ENCODE assay signal across 18 cellular contexts in the genomic region with DNA sequence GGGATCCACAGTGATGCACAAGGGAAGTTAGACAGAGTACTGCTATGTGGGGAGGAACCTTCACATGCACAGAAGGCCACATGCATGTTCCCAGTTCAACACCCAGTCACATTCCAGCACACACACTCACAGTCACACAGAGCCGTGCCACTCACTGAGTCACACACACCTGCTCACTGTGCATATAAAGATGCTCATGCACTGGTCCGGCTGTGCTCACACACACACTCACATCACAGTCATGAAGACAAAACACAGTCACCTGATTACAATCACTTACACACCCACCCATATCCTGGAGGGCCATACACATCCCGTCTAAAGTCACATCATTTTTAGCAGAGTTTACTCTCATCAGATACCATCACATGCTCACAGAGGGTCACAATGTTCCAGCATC. TPM values are rescaled to one million over a fixed set of nuclear protein-coding genes. Genes with fewer than 3 reads are reported as not detected.
"Had no signal": no experiment of that assay in that cellular context is flagged by ENCODE, and none has a peak within 500 bp of the region (broad histone marks: within the 10 kb centered on the region; RNA-seq: fewer than 3 reads in every experiment).

No MANE protein-coding gene starts in this region.

- H3K4me3 Mint-ChIP-seq: activated T-cell treated with anti-CD3 and anti-CD28 coated beads, Interleukin-2, amount 50 U/mL, for 24 hours; brain; dendritic cell treated with granulocyte-macrophage colony-stimulating factor and Interleukin-4, amounts not matched to agents 40 ng/mL and 50 ng/mL, for 4 days; effector memory CD8-positive, alpha-beta T cell; neural crest cell; stimulated activated memory B cell treated with anti-CD40 and anti-IgM and Interleukin-4, amounts not matched to agents 10 μg/mL and 1 μg/mL and 100 μg/mL, for 72 hours had no signal

- H3K27ac ChIP-seq: epithelial cell of prostate, left lung, pancreas, transverse colon had no signal

- FAIRE-seq: keratinocyte, pancreas had no signal

- H3K27ac Mint-ChIP-seq: activated T-cell treated with anti-CD3 and anti-CD28 coated beads, Interleukin-2, amount 50 U/mL, for 24 hours; brain; dendritic cell treated with granulocyte-macrophage colony-stimulating factor and Interleukin-4, amounts not matched to agents 40 ng/mL and 50 ng/mL, for 4 days; effector memory CD8-positive, alpha-beta T cell; stimulated activated memory B cell treated with anti-CD40 and anti-IgM and Interleukin-4, amounts not matched to agents 10 μg/mL and 1 μg/mL and 100 μg/mL, for 72 hours had no signal

- H3K4me1 Mint-ChIP-seq: brain; stimulated activated memory B cell treated with anti-CD40 and anti-IgM and Interleukin-4, amounts not matched to agents 10 μg/mL and 1 μg/mL and 100 μg/mL, for 72 hours had no signal

- H3K27me3 ChIP-seq: left lung, pancreas had no signal

- H3K9me3 Mint-ChIP-seq: activated T-cell treated with anti-CD3 and anti-CD28 coated beads, Interleukin-2, amount 50 U/mL, for 24 hours; dendritic cell treated with granulocyte-macrophage colony-stimulating factor and Interleukin-4, amounts not matched to agents 40 ng/mL and 50 ng/mL, for 4 days; effector memory CD8-positive, alpha-beta T cell; stimulated activated memory B cell treated with anti-CD40 and anti-IgM and Interleukin-4, amounts not matched to agents 10 μg/mL and 1 μg/mL and 100 μg/mL, for 72 hours had no signal

- H3K36me3 Mint-ChIP-seq: brain; stimulated activated memory B cell treated with anti-CD40 and anti-IgM and Interleukin-4, amounts not matched to agents 10 μg/mL and 1 μg/mL and 100 μg/mL, for 72 hours had no signal

- H3K9me3 ChIP-seq: left lung, pancreas, transverse colon had no signal

- H3K36me3 ChIP-seq: left lung, pancreas, transverse colon had no signal

- ATAC-seq: activated CD4-positive, CD25-positive, alpha-beta regulatory T cell treated with anti-CD3 and anti-CD28 coated beads, Interleukin-2, amount 50 U/mL, for 24 hours; effector memory CD8-positive, alpha-beta T cell; left lung; pancreas; stimulated activated memory B cell treated with anti-CD40 and anti-IgM and Interleukin-4, amounts not matched to agents 10 μg/mL and 1 μg/mL and 100 μg/mL, for 72 hours had no signal

- DNase-seq: activated CD8-positive, alpha-beta memory T cell treated with anti-CD3 and anti-CD28 coated beads for 24 hours; activated T-cell treated with anti-CD3 and anti-CD28 coated beads, Interleukin-2, amount 50 U/mL, for 24 hours; amniotic stem cell; cerebellar nuclear complex; effector memory CD8-positive, alpha-beta T cell; left lung; mesenchymal stem cell; pancreas; substantia nigra; transverse colon had no signal

- H3K4me3 ChIP-seq: left lung, pancreas, transverse colon had no signal

- H3K4me1 ChIP-seq: left lung, pancreas, transverse colon had no signal

RNA-seq across cellular contexts. Expression of gene CLC, which starts 0.5 kb away (rescaled TPM):
- total RNA-seq: left lung, neural crest cell, transverse colon had no signal
- polyA plus RNA-seq: keratinocyte, pancreas had no signal

RNA-seq across cellular contexts. Expression of gene LGALS14, which starts 33.1 kb away (rescaled TPM):
- total RNA-seq: left lung; neural crest cell; pancreas; T-helper 2 cell treated with Interferon-gamma antibody and Interleukin-4, amounts not matched to agents 100 ng/mL and 5 ng/mL, for 36 hours; transverse colon had no signal
- polyA plus RNA-seq: keratinocyte, pancreas had no signal

RNA-seq across cellular contexts. Expression of gene LEUTX, which starts 41.3 kb away (rescaled TPM):
- total RNA-seq: left lung; neural crest cell; pancreas; T-helper 2 cell treated with Interferon-gamma antibody and Interleukin-4, amounts not matched to agents 100 ng/mL and 5 ng/mL, for 36 hours; transverse colon had no signal
- polyA plus RNA-seq: keratinocyte, pancreas had no signal
